18 cellular contexts compared by ENCODE assay signal in the genomic region with DNA sequence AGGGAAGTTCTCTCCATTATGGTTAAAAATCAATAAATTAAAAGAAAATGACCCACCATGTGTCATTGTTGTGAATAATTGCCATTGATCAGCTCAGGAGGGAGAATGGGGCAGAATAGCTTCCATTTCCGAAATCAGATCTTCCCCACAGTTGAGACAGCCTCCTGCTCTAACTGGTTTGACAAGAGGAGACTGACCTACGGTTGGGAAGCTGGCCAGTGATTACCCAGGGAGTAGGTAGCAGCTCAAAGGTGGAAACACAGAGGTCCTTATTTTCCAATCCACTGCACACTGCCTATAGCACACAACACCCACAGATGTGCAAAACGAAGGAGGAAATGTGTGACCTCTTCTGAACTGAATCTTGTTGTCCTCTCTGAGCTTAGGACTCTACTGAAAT.
"Had no signal": no experiment of that assay in that cellular context is flagged by ENCODE, and none has a peak within 500 bp of the region (broad histone marks: within the 10 kb centered on the region; RNA-seq: fewer than 3 reads in every experiment).

No MANE protein-coding gene starts in this region.

- H3K27me3 ChIP-seq: foreskin keratinocyte, heart left ventricle, neural progenitor cell, tibial nerve, vagina had no signal

- H3K4me1 ChIP-seq: foreskin keratinocyte, heart left ventricle, neural progenitor cell, tibial nerve, vagina had no signal

- ATAC-seq: activated CD4-positive, CD25-positive, alpha-beta regulatory T cell treated with anti-CD3 and anti-CD28 coated beads, Interleukin-2, amount 50 U/mL, for 24 hours; foreskin keratinocyte; heart left ventricle; left cardiac atrium had no signal

- H3K27ac Mint-ChIP-seq: activated naive CD8-positive, alpha-beta T cell treated with anti-CD3 and anti-CD28 coated beads, Interleukin-2, amount 10 ng/mL, durations not matched to agents 7 days and 5 days; activated T-helper 1 cell treated with anti-CD3 and anti-CD28 coated beads, Interleukin-12 subunit alpha, Interleukin-12 subunit beta, Interleukin-2, Interleukin-4 antibody, amounts not matched to agents 30 ng/mL and 10 ng/mL and 1 ng/mL, durations not matched to agents 14 hours and 24 hours and 36 hours; immature natural killer cell; neural progenitor cell had no signal

- H3K4me1 Mint-ChIP-seq: immature natural killer cell had no signal

- H3K4me3 ChIP-seq: heart left ventricle, neural progenitor cell, tibial nerve, vagina had no signal

- H3K36me3 ChIP-seq: heart left ventricle, neural progenitor cell, tibial nerve, vagina had no signal

- H3K4me3 Mint-ChIP-seq: activated naive CD8-positive, alpha-beta T cell treated with anti-CD3 and anti-CD28 coated beads, Interleukin-2, amount 10 ng/mL, durations not matched to agents 7 days and 5 days; activated T-helper 1 cell treated with anti-CD3 and anti-CD28 coated beads, Interleukin-12 subunit alpha, Interleukin-12 subunit beta, Interleukin-2, Interleukin-4 antibody, amounts not matched to agents 30 ng/mL and 10 ng/mL and 1 ng/mL, durations not matched to agents 14 hours and 24 hours and 36 hours; immature natural killer cell; neural progenitor cell had no signal

- H3K27ac ChIP-seq: foreskin keratinocyte, heart left ventricle, neural progenitor cell, tibial nerve, vagina had no signal

- DNase-seq: activated CD4-positive, alpha-beta T cell treated with anti-CD3 and anti-CD28 coated beads, Interleukin-2, amount 50 U/mL, for 1 hour; activated CD8-positive, alpha-beta memory T cell treated with anti-CD3 and anti-CD28 coated beads for 24 hours; activated naive CD4-positive, alpha-beta T cell; activated naive CD8-positive, alpha-beta T cell treated with anti-CD3 and anti-CD28 coated beads, Interleukin-2, amount 10 ng/mL, durations not matched to agents 7 days and 5 days; anterior cingulate cortex; cerebellar nuclear complex; effector CD8-positive, alpha-beta T cell; foreskin keratinocyte; heart left ventricle; immature natural killer cell; left cardiac atrium; midbrain; stimulated activated CD4-positive, alpha-beta T cell treated with anti-CD3 and anti-CD28 coated beads, Interleukin-1b, Interleukin-23, amount 100 ng/mL, for 48 hours had no signal

- H3K9me3 ChIP-seq: vagina had no signal

- H3K36me3 Mint-ChIP-seq: neural progenitor cell had no signal
